ENCODE assay signal across 2 cellular contexts in genomic region chr1:74623716-74624115, GRCh38.
TF ChIP-seq lines count a peak whose summit lies in the region.

No MANE protein-coding gene starts in this region.

TF ChIP-seq in SK-N-SH, 30 proteins besides CTCF, POLR2A, EP300 and RAD21 (continued from another document and continues in another):
- TF ChIP-seq IRF3 (IDR thresholded peaks at IDR 0.05; ENCODE audit: low read depth, low read length) (no peak), RCOR1 (IDR thresholded peaks at IDR 0.05; ENCODE audit: low read length) (peak; percentile 54; the same call in 1 of the 2 replicates), SIN3A (IDR thresholded peaks at IDR 0.05; ENCODE audit: borderline replicate concordance, low read depth, low read length) (no peak), FOSL2 (IDR thresholded peaks at IDR 0.05; ENCODE audit: borderline replicate concordance, low read depth) (no peak), YY1 (IDR thresholded peaks at IDR 0.05; ENCODE audit: low read depth) (no peak), POLR2AphosphoS5 (IDR thresholded peaks at IDR 0.05; ENCODE audit: low read depth, low read length) (no peak), MAX (IDR thresholded peaks at IDR 0.05; ENCODE audit: low read depth) (no peak), FOXJ3 (CRISPR knock-in tag; IDR thresholded peaks at IDR 0.05) (peak; percentile 18; the same call in 1 of the 2 replicates), PBX3 (IDR thresholded peaks at IDR 0.05) (no peak), EZH2phosphoT487 (IDR thresholded peaks at IDR 0.05; ENCODE audit: borderline replicate concordance, low read depth) (no peak), MEF2A (IDR thresholded peaks at IDR 0.05; ENCODE audit: borderline replicate concordance, low read depth) (no peak), GATA2 (CRISPR knock-in tag; IDR thresholded peaks at IDR 0.05) (peak; percentile 76), USF2 (IDR thresholded peaks at IDR 0.05; ENCODE audit: borderline replicate concordance, low read depth, low read length) (no peak), RXRA (IDR thresholded peaks at IDR 0.05; ENCODE audit: borderline replicate concordance, low read depth) (no peak), MXI1 (IDR thresholded peaks at IDR 0.05; ENCODE audit: low read depth, low read length) (no peak), TEAD4 (IDR thresholded peaks at IDR 0.05; ENCODE audit: borderline replicate concordance, insufficient read depth) (no peak), RFX5 (IDR thresholded peaks at IDR 0.05; ENCODE audit: low read length) (no peak), JUND (IDR thresholded peaks at IDR 0.05) (no peak), TCF12 (IDR thresholded peaks at IDR 0.05) (0 out of 2 replicates have a peak, but pooled peaks have one; percentile 22), TAF1 (IDR thresholded peaks at IDR 0.05; ENCODE audit: borderline replicate concordance, low read depth, low read length) (no peak), ZBTB33 (IDR thresholded peaks at IDR 0.05; ENCODE audit: borderline replicate concordance, low read depth) (no peak), ELF1 (IDR thresholded peaks at IDR 0.05) (no peak), GABPA (IDR thresholded peaks at IDR 0.05; ENCODE audit: low read depth) (no peak), NFIC (IDR thresholded peaks at IDR 0.05; ENCODE audit: borderline replicate concordance) (no peak), FOXM1 (IDR thresholded peaks at IDR 0.05; ENCODE audit: low read depth) (no peak)

TF ChIP-seq in SK-N-SH treated with all-trans-retinoic acid at 6 μM for 48 hours, 23 proteins besides CTCF, POLR2A, EP300 and RAD21 (continued from another document):
- no peak for TF ChIP-seq CSRNP3 (CRISPR knock-in tag; IDR thresholded peaks at IDR 0.05)
- 0 out of 2 replicates have a peak, but pooled peaks have one; percentile 14 for TF ChIP-seq ZFP3 (CRISPR knock-in tag; IDR thresholded peaks at IDR 0.05)
- TF ChIP-seq CREB5 (CRISPR knock-in tag; IDR thresholded peaks at IDR 0.05; ENCODE audit: low read depth), result no peak
- TF ChIP-seq TCF4 (CRISPR knock-in tag; IDR thresholded peaks at IDR 0.05; ENCODE audit: borderline replicate concordance), result peak; percentile 27; the same call in 1 of the 2 replicates
- no peak for TF ChIP-seq PATZ1 (CRISPR knock-in tag; IDR thresholded peaks at IDR 0.05; ENCODE audit: borderline replicate concordance)
